In the genomic region with DNA sequence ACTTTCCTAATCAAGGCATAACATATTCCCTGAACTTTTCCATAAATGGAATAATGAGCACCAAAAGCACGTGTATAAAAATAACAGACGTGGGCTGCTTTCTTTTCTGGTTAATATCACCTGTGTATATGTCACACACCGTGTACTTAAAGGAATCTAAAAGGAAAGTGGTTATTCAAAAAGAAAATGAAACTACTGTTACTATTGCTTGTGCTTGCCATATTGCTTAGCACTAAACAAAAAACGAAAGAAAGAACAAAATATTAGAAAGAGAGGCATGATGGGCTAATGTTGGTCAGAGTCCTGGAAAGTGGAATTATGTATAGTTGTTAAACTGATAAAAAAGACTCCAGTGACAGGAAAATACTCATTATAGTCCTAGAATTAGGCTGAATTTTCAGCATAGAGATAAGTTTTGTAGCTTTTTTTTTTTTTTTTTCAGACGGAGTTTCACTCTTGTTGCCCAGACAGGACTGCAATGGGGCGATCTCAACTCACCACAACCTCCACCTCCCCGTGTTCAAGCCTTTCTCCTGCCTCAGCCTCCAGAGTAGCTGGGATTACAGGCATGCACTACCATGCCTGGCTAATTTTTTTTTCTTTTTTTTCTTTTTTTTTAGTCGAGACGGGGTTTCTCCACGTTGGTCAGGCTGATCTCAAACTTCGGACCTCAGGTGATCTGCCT, we compare ENCODE assay signal across 13 cellular contexts.
A peak's percentile ranks its signal among the peaks of the same experiment; 100 is the strongest.
DNase-seq lines count a peak whose midpoint lies in the region; ATAC-seq and TF ChIP-seq lines count a peak whose summit lies in the region.
"Had no signal": no experiment of that assay in that cellular context is flagged by ENCODE, and none has a peak within 500 bp of the region (broad histone marks: within the 10 kb centered on the region; RNA-seq: fewer than 3 reads in every experiment).

No MANE protein-coding gene starts in this region.

- peak; percentile 3 for DNase-seq in fibroblast of villous mesenchyme (ENCODE audit: low read depth)
- no peak for DNase-seq in D341Med (ENCODE audit: low spot score)
- no peak for DNase-seq in activated effector memory CD4-positive, alpha-beta T cell treated with anti-CD3 and anti-CD28 coated beads, Interleukin-2, amount 50 U/mL, for 16 hours
- no peak for DNase-seq in immature natural killer cell
- DNase-seq: activated CD4-positive, alpha-beta memory T cell treated with anti-CD3 and anti-CD28 coated beads for 36 hours; CD4-positive, CD25-positive, alpha-beta regulatory T cell; naive thymus-derived CD8-positive, alpha-beta T cell had no signal

- no peaks in the 10 kb centered on the region for H3K4me1 Mint-ChIP-seq in immature natural killer cell
- H3K4me1 Mint-ChIP-seq: CD4-positive, CD25-positive, alpha-beta regulatory T cell; naive thymus-derived CD8-positive, alpha-beta T cell had no signal

- peak overlapping the region; percentile 35 for H3K4me3 ChIP-seq in fibroblast of villous mesenchyme (ENCODE audit: low read depth, low read length)
- H3K4me3 ChIP-seq: breast epithelium had no signal

- no peaks in the 10 kb centered on the region for H3K36me3 Mint-ChIP-seq in immature natural killer cell
- H3K36me3 Mint-ChIP-seq: activated CD4-positive, alpha-beta memory T cell treated with anti-CD3 and anti-CD28 coated beads for 36 hours; CD4-positive, CD25-positive, alpha-beta regulatory T cell; naive thymus-derived CD8-positive, alpha-beta T cell had no signal

- no peaks in the 10 kb centered on the region for H3K27me3 Mint-ChIP-seq in immature natural killer cell (ENCODE audit: low read depth in 3 of 3)
- H3K27me3 Mint-ChIP-seq: activated CD4-positive, alpha-beta memory T cell treated with anti-CD3 and anti-CD28 coated beads for 36 hours; CD4-positive, CD25-positive, alpha-beta regulatory T cell; naive thymus-derived CD8-positive, alpha-beta T cell had no signal

- H3K27ac Mint-ChIP-seq in immature natural killer cell = no peak overlapping the region
- H3K27ac Mint-ChIP-seq: activated CD4-positive, alpha-beta memory T cell treated with anti-CD3 and anti-CD28 coated beads for 36 hours; CD4-positive, CD25-positive, alpha-beta regulatory T cell; naive thymus-derived CD8-positive, alpha-beta T cell; T-helper 2 cell treated with Interferon-gamma antibody and Interleukin-4, amounts not matched to agents 5 μg/mL and 100 μg/mL, for 36 hours had no signal

- H3K9me3 Mint-ChIP-seq in immature natural killer cell = peaks cover 8 to 54% (median 22%) of the 10 kb centered on the region in 6 donors

- H3K4me3 Mint-ChIP-seq in immature natural killer cell = no peak overlapping the region
- H3K4me3 Mint-ChIP-seq: activated CD4-positive, alpha-beta memory T cell treated with anti-CD3 and anti-CD28 coated beads for 36 hours; CD4-positive, CD25-positive, alpha-beta regulatory T cell; naive thymus-derived CD8-positive, alpha-beta T cell; T-helper 2 cell treated with Interferon-gamma antibody and Interleukin-4, amounts not matched to agents 5 μg/mL and 100 μg/mL, for 36 hours had no signal

- TF ChIP-seq CTCF in fibroblast of villous mesenchyme (IDR thresholded peaks at IDR 0.05; ENCODE audit: insufficient read depth, low read depth, low read length) = no peak

- ATAC-seq in GM18858 (IDR thresholded peaks at IDR 0.05; ENCODE audit: unreplicated experiment) (peak; percentile 96), GM21786 (IDR thresholded peaks at IDR 0.05; ENCODE audit: unreplicated experiment) (peak; percentile 91), HG03432 (IDR thresholded peaks at IDR 0.05; ENCODE audit: unreplicated experiment) (peak; percentile 98), HG03139 (IDR thresholded peaks at IDR 0.05; ENCODE audit: unreplicated experiment) (no peak)
- ATAC-seq: naive thymus-derived CD8-positive, alpha-beta T cell had no signal
